ENCODE assay signal across 10 cellular contexts in the genomic region with DNA sequence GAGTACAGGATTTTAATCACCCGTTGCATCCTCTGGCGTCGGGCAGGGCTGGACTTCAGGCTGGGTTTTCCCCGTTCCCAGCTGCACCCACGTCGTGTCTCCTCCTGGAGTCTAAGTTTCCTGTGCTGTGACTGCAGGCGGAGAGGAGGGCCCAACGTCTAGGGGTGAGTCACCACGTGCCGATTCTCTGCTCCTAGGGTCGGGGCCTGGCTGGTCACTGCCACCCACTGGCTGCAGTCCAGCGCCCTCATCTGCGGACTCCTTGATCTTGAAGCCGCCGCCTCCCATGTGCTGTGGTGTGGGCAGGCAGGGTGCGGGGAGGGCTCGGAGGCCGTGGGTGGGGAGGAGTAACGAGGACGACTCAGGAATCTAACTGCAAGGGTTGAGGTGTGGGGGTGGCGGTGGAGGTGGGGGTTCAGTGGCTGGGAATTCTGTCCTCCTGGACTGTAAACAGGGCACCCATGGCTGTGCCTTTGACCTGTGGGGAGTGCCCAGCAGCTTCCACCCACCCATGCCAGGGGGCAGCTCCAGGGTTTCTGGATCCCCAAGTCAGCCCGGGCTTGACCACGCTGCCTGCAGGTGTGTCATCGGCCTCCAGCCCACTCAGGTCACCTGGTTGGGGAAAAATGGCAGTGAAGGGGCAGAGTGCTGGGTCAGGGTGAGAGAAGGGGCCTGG.
DNase-seq lines count a peak whose midpoint lies in the region; ATAC-seq, FAIRE-seq and TF ChIP-seq lines count a peak whose summit lies in the region.
"Had no signal": no experiment of that assay in that cellular context is flagged by ENCODE, and none has a peak within 500 bp of the region (broad histone marks: within the 10 kb centered on the region; RNA-seq: fewer than 3 reads in every experiment).

No MANE protein-coding gene starts in this region.

- in situ Hi-C loops in K562 (cut with MboI) = loop anchor here (5.0 kb wide), 1 partner anchor 75 kb away; no protein-coding TSS in a partner anchor

- H3K27ac ChIP-seq in HUES6 (ENCODE audit: low read depth, low read length) = no peak overlapping the region
- H3K27ac ChIP-seq in K562 (ENCODE audit: extremely low read depth, low read depth, low read length) = no peak overlapping the region
- H3K27ac ChIP-seq: dorsolateral prefrontal cortex had no signal

- no peak overlapping the region for H3K27ac Mint-ChIP-seq in activated T-cell treated with anti-CD3 and anti-CD28 coated beads, Interleukin-2, amount 50 U/mL, for 72 hours

- peak overlapping the region; percentile 5; the same call in 1 of the 2 replicates for H2AFZ ChIP-seq in K562 (ENCODE audit: low read depth, low read length)

- TF ChIP-seq POLR2A in K562 (conservative IDR thresholded peaks at IDR 0.05) = no peak

- H3K4me3 Mint-ChIP-seq in activated T-cell treated with anti-CD3 and anti-CD28 coated beads, Interleukin-2, amount 50 U/mL, for 72 hours = no peak overlapping the region

- DNase-seq in K562 (ENCODE audit: extremely low read depth in 1 of 4, low spot score in 3 of 4) (peak; percentile 81 to 90 (median 86)), kidney epithelial cell (ENCODE audit: low read depth) (peak; percentile 91), ureter (ENCODE audit: low spot score) (peak; percentile 62), DMS79 treated with DMSO at 0.1 percent for 48 hours (lab: John Stamatoyannopoulos, UW) (no peak), NCI-H524 (lab: John Stamatoyannopoulos, UW) (no peak)
- DNase-seq in activated T-cell treated with anti-CD3 and anti-CD28 coated beads, Interleukin-2, amount 50 U/mL, for 72 hours = no peak
- DNase-seq: stimulated activated CD4-positive, alpha-beta T cell treated with anti-CD3 and anti-CD28 coated beads, Interleukin-2, amount 100 ng/mL, for 24 hours had no signal

- CTCF ChIA-PET in K562 (lab: Yijun Ruan, JAX; ENCODE audit: low intra/inter-chr PET ratio) = no interaction called here

- 7% methylated on average over 23 of the region's 24 CpGs for WGBS in K562 (ENCODE audit: insufficient coverage, low coverage, missing lambda C conversion rate)

- H3K9me1 ChIP-seq in K562 (ENCODE audit: control insufficient read depth, insufficient read depth, low read length) = no peaks in the 10 kb centered on the region

- H3K4me3 ChIP-seq in HUES6 (ENCODE audit: low read depth, low read length) = no peak overlapping the region
- H3K4me3 ChIP-seq in K562 = no peak overlapping the region
- H3K4me3 ChIP-seq in kidney epithelial cell (ENCODE audit: low read depth, low read length) = no peak overlapping the region
- H3K4me3 ChIP-seq: dorsolateral prefrontal cortex had no signal

- H3K9me3 Mint-ChIP-seq in activated T-cell treated with anti-CD3 and anti-CD28 coated beads, Interleukin-2, amount 50 U/mL, for 72 hours = no peaks in the 10 kb centered on the region

- TF ChIP-seq RAD21 in K562 (CRISPR knock-in tag; conservative IDR thresholded peaks at IDR 0.05 in 1 of 2, IDR thresholded peaks at IDR 0.05 in 1 of 2) = peak in 1 of 2 experiments; percentile 29; a peak in 2 of 4 replicates

- TF ChIP-seq EP300 in K562 (IDR thresholded peaks at IDR 0.05; ENCODE audit: low read length) = no peak

- H3K9ac ChIP-seq in HUES6 (ENCODE audit: low read length) = peak overlapping the region; percentile 37
- H3K9ac ChIP-seq in K562 (ENCODE audit: insufficient read depth in 1 of 2, low read depth in 2 of 2, low read length in 2 of 2) = peak overlapping the region in 1 of 2 experiments; percentile 50; a peak in 2 of 4 replicates

- H3K36me3 ChIP-seq in HUES6 (ENCODE audit: control insufficient read depth, insufficient read depth, low read length) = no peaks in the 10 kb centered on the region
- H3K36me3 ChIP-seq in K562 (ENCODE audit: control insufficient read depth, insufficient read depth, low read length) = no peaks in the 10 kb centered on the region
- no peaks in the 10 kb centered on the region for H3K36me3 ChIP-seq in kidney epithelial cell (ENCODE audit: control insufficient read depth, insufficient read depth, low read length)

- BruUV-seq in K562 (replicated peaks; lab: Mats Ljungman, UMichigan) = no TSS peak

- no peaks in the 10 kb centered on the region for H3K9me3 ChIP-seq in HUES6 (ENCODE audit: control insufficient read depth, insufficient read depth, low read depth, low read length)
- H3K9me3 ChIP-seq in K562 (replicated peaks; ENCODE audit: control insufficient read depth, insufficient read depth, low read depth, low read length) = no peaks in the 10 kb centered on the region

- peak in 2 of 3 experiments; percentile 21 to 24; a peak in 3 of 6 replicates for TF ChIP-seq CTCF in K562 (IDR thresholded peaks at IDR 0.05 in 2 of 3, conservative IDR thresholded peaks at IDR 0.05 in 1 of 3; ENCODE audit: insufficient read depth in 2 of 3, low read depth in 1 of 3, low read length in 3 of 3)
- TF ChIP-seq CTCF in kidney epithelial cell (IDR thresholded peaks at IDR 0.05; ENCODE audit: insufficient read depth, low read length, poor library complexity, severe bottlenecking) = peak; percentile 29

- H3K27me3 Mint-ChIP-seq in activated T-cell treated with anti-CD3 and anti-CD28 coated beads, Interleukin-2, amount 50 U/mL, for 72 hours (ENCODE audit: low read depth) = peaks cover 19% of the 10 kb centered on the region

- no peaks in the 10 kb centered on the region; the same call in 1 of the 2 replicates for H4K20me1 ChIP-seq in K562 (replicated peaks; ENCODE audit: control insufficient read depth, insufficient read depth, low read length)

- H3K4me1 Mint-ChIP-seq in activated T-cell treated with anti-CD3 and anti-CD28 coated beads, Interleukin-2, amount 50 U/mL, for 72 hours (ENCODE audit: low read depth) = no peaks in the 10 kb centered on the region

- peaks cover 15% of the 10 kb centered on the region for H3K27me3 ChIP-seq in HUES6 (ENCODE audit: control insufficient read depth, insufficient read depth, low read length)
- H3K27me3 ChIP-seq in K562 (ENCODE audit: control insufficient read depth in 2 of 2, insufficient read depth in 2 of 2, low read length in 2 of 2) = peaks cover 10 to 37% of the 10 kb centered on the region in 2 experiments
- no peaks in the 10 kb centered on the region for H3K27me3 ChIP-seq in kidney epithelial cell (ENCODE audit: control insufficient read depth, insufficient read depth, low read length)
- H3K27me3 ChIP-seq: dorsolateral prefrontal cortex had no signal

- H3K36me3 Mint-ChIP-seq in activated T-cell treated with anti-CD3 and anti-CD28 coated beads, Interleukin-2, amount 50 U/mL, for 72 hours (ENCODE audit: insufficient read depth in 2 of 2) = no peaks in the 10 kb centered on the region

- ATAC-seq in K562 (peak; percentile 71), GM19351 (IDR thresholded peaks at IDR 0.05; ENCODE audit: unreplicated experiment) (no peak)
- ATAC-seq in activated T-cell treated with anti-CD3 and anti-CD28 coated beads, Interleukin-2, amount 50 U/mL, for 72 hours (replicated peaks in 1 of 2) = no peak

- no peak overlapping the region for H3K4me2 ChIP-seq in K562 (ENCODE audit: insufficient read depth, low read length)

- peak; percentile 83 for FAIRE-seq in K562 (lab: Jason Lieb, UNC)

- H3K4me1 ChIP-seq in HUES6 (ENCODE audit: control insufficient read depth, insufficient read depth, low read length) (peaks cover 34% of the 10 kb centered on the region), K562 (replicated peaks in 1 of 2; ENCODE audit: control insufficient read depth in 2 of 2, insufficient read depth in 2 of 2, low read length in 2 of 2) (peaks cover 21 to 36% of the 10 kb centered on the region in 2 experiments; a peak in 4 of 5 replicates)

- intact Hi-C loops in K562 (cut with micrococcal nuclease) = no loop called here

- H3K79me2 ChIP-seq in K562 (ENCODE audit: control insufficient read depth, insufficient read depth, low read length) = no peaks in the 10 kb centered on the region

- POLR2A ChIA-PET in K562 (lab: Yijun Ruan, JAX) = interaction anchor here (0.5 to 1.7 kb wide), 2 partner anchors 9 to 10 kb away, joined by 4 read pairs; no protein-coding TSS in a partner anchor

TF ChIP-seq in K562, 482 proteins besides CTCF, POLR2A, EP300 and RAD21 (continues in another document):
- TF ChIP-seq SLC30A9 (CRISPR knock-in tag; IDR thresholded peaks at IDR 0.05) (no peak), ZNF354B (CRISPR knock-in tag; IDR thresholded peaks at IDR 0.05) (no peak), HMG20A (CRISPR knock-in tag; conservative IDR thresholded peaks at IDR 0.05) (no peak), POLR2AphosphoS2 (IDR thresholded peaks at IDR 0.05; ENCODE audit: low read length) (no peak), C11orf30 (IDR thresholded peaks at IDR 0.05; ENCODE audit: low read depth) (no peak), NFE2 (IDR thresholded peaks at IDR 0.05; ENCODE audit: low read depth) (no peak), FOXP1 (CRISPR knock-in tag; IDR thresholded peaks at IDR 0.05) (no peak), ZNF3 (CRISPR knock-in tag; IDR thresholded peaks at IDR 0.05) (no peak), NRF1 (conservative IDR thresholded peaks at IDR 0.05 in 1 of 2, IDR thresholded peaks at IDR 0.05 in 1 of 2) (no peak), CBFA2T2 (conservative IDR thresholded peaks at IDR 0.05) (no peak), SNRNP70 (optimal IDR thresholded peaks at IDR 0.05; ENCODE audit: low read depth, low read length) (no peak), ARNT (IDR thresholded peaks at IDR 0.05) (no peak), TCF7 (IDR thresholded peaks at IDR 0.05; ENCODE audit: borderline replicate concordance) (peak; percentile 88; the same call in 1 of the 2 replicates), EP400 (IDR thresholded peaks at IDR 0.05) (no peak), TAF7 (tag; IDR thresholded peaks at IDR 0.05) (no peak), STAG1 (CRISPR knock-in tag; IDR thresholded peaks at IDR 0.05; ENCODE audit: borderline replicate concordance) (no peak), ZNF217 (CRISPR knock-in tag; IDR thresholded peaks at IDR 0.05) (no peak), RBFOX2 (IDR thresholded peaks at IDR 0.05; ENCODE audit: low read depth, low read length) (no peak), GTF2E2 (tag; IDR thresholded peaks at IDR 0.05) (no peak), ZBED1 (IDR thresholded peaks at IDR 0.05) (no peak), GATAD2B (IDR thresholded peaks at IDR 0.05; ENCODE audit: borderline replicate concordance) (no peak)
- TF ChIP-seq, protein P1, sequence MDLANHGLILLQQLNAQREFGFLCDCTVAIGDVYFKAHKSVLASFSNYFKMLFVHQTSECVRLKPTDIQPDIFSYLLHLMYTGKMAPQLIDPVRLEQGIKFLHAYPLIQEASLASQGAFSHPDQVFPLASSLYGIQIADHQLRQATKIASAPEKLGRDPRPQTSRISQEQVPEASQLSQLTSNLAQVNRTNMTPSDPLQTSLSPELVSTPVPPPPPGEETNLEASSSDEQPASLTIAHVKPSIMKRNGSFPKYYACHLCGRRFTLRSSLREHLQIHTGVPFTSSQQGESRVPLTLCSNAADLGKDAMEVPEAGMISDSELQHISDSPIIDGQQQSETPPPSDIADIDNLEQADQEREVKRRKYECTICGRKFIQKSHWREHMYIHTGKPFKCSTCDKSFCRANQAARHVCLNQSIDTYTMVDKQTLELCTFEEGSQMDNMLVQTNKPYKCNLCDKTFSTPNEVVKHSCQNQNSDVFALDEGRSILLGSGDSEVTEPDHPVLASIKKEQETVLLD (IDR thresholded peaks at IDR 0.05) = no peak

Comparison
In these comparisons a context has a peak if more than half of its experiments do, and no peak if none do; other contexts are left out.
1. DNase-seq: peak in K562 (4 of 4), kidney epithelial cell (single experiment) and ureter (single experiment); none in DMS79 treated with DMSO at 0.1 percent for 48 hours (single experiment), NCI-H524 (0 of 2) and activated T-cell treated with anti-CD3 and anti-CD28 coated beads, Interleukin-2, amount 50 U/mL, for 72 hours (0 of 2).